In the genomic region with DNA sequence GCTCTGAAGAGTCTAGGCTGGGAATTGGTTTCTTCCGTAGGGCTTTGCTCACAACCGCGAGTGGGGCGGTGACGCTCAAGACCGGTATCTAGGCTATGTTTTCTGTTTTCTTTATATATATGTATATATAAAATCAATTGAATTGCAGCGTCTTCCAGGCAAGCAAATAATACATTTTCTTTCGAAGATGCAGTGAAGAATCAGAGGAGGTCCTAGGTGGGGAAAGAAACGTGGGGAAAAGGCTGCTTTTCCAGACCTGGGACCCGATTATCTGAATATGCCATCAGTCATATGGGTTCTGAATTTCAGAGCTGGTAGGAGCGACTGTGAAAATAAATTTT, we compare ENCODE assay signal across 8 cellular contexts. TPM values are rescaled to one million over a fixed set of nuclear protein-coding genes. Genes with fewer than 3 reads are reported as not detected.
DNase-seq lines count a peak whose midpoint lies in the region; ATAC-seq, FAIRE-seq and TF ChIP-seq lines count a peak whose summit lies in the region.

No MANE protein-coding gene starts in this region.

- dilution Hi-C loops in endothelial cell of umbilical vein (cut with MboI; ENCODE audit: extremely low pct_ligation_motif_present, low sequenced_read_pairs): no loop called here

- no peaks in the 10 kb centered on the region for H3K27me3 ChIP-seq in BLaER1
- no peaks in the 10 kb centered on the region for H3K27me3 ChIP-seq in MM.1S (replicated peaks; ENCODE audit: insufficient read depth, low read length)
- peaks cover 6 to 21% of the 10 kb centered on the region in 2 experiments for H3K27me3 ChIP-seq in endothelial cell of umbilical vein (ENCODE audit: control insufficient read depth in 2 of 2, insufficient read depth in 2 of 2, low read length in 2 of 2)
- H3K27me3 ChIP-seq in neuron (ENCODE audit: insufficient read depth, low read length): no peaks in the 10 kb centered on the region

- POLR2A ChIA-PET in endothelial cell of umbilical vein (lab: Charles Lee): interaction anchor here (0.9 kb wide), 1 partner anchor 12 kb away, joined by 4 read pairs; no protein-coding TSS in a partner anchor

- intact Hi-C loops in endothelial cell of umbilical vein (cut with micrococcal nuclease): loop anchor here (1.0 to 5.0 kb wide), 3 partner anchors 8 to 41 kb away; no protein-coding TSS in a partner anchor

- no peaks in the 10 kb centered on the region for H3K9me1 ChIP-seq in endothelial cell of umbilical vein (replicated peaks; ENCODE audit: control insufficient read depth, extremely low read depth, insufficient read depth, low read length)

- CTCF ChIA-PET in endothelial cell of umbilical vein (lab: Charles Lee): interaction anchor here (1.1 to 4.4 kb wide), 9 partner anchors 9 to 197 kb away, joined by 4 to 33 read pairs (median 7); no protein-coding TSS in a partner anchor

- no peaks in the 10 kb centered on the region for H4K20me1 ChIP-seq in BLaER1
- H4K20me1 ChIP-seq in MM.1S (ENCODE audit: insufficient read depth, low read length): no peaks in the 10 kb centered on the region
- no peaks in the 10 kb centered on the region for H4K20me1 ChIP-seq in endothelial cell of umbilical vein (replicated peaks; ENCODE audit: control insufficient read depth, extremely low read depth, insufficient read depth, low read length)

- no peaks in the 10 kb centered on the region for H3K9me3 ChIP-seq in BLaER1
- no peaks in the 10 kb centered on the region for H3K9me3 ChIP-seq in MM.1S (replicated peaks; ENCODE audit: insufficient read depth, low read length)
- H3K9me3 ChIP-seq in endothelial cell of umbilical vein (replicated peaks; ENCODE audit: control insufficient read depth, insufficient read depth, low read length): no peaks in the 10 kb centered on the region
- no peaks in the 10 kb centered on the region for H3K9me3 ChIP-seq in neuron (ENCODE audit: low read length)

- H3K4me1 ChIP-seq in BLaER1 (peaks cover 18% of the 10 kb centered on the region), MM.1S (ENCODE audit: low read length) (peaks cover 13% of the 10 kb centered on the region), endothelial cell of umbilical vein (ENCODE audit: control insufficient read depth, extremely low read depth, insufficient read depth, low read length) (peaks cover 10% of the 10 kb centered on the region), neuron (ENCODE audit: insufficient read depth, low read length) (peaks cover 18% of the 10 kb centered on the region)

- H3K9ac ChIP-seq in BLaER1 (no peak overlapping the region), MM.1S (ENCODE audit: low read length) (peak overlapping the region; percentile 65; the same call in 1 of the 2 replicates), endothelial cell of umbilical vein (replicated peaks; ENCODE audit: extremely low read depth, insufficient read depth, low read length) (peak overlapping the region; percentile 32)

- peaks cover 19% of the 10 kb centered on the region for H3K79me2 ChIP-seq in MM.1S (ENCODE audit: low read length)
- H3K79me2 ChIP-seq in endothelial cell of umbilical vein (ENCODE audit: control insufficient read depth, insufficient read depth, low read length): no peaks in the 10 kb centered on the region

- no peaks in the 10 kb centered on the region for H3K36me3 ChIP-seq in BLaER1
- no peaks in the 10 kb centered on the region for H3K36me3 ChIP-seq in MM.1S (replicated peaks; ENCODE audit: insufficient read depth, low read length)
- H3K36me3 ChIP-seq in endothelial cell of umbilical vein (ENCODE audit: control insufficient read depth in 2 of 2, extremely low read depth in 1 of 2, insufficient read depth in 2 of 2, low read length in 2 of 2): no peaks in the 10 kb centered on the region
- no peaks in the 10 kb centered on the region for H3K36me3 ChIP-seq in neuron (ENCODE audit: insufficient read depth, low read length)

- BruUV-seq in endothelial cell of umbilical vein (replicated peaks; lab: Mats Ljungman, UMichigan): no TSS peak

- TF ChIP-seq CTCF in MM.1S (IDR thresholded peaks at IDR 0.05; ENCODE audit: low read length) (no peak), endothelial cell of umbilical vein (IDR thresholded peaks at IDR 0.05; ENCODE audit: extremely low read depth in 1 of 2, insufficient read depth in 1 of 2, low read depth in 1 of 2, low read length in 2 of 2) (no peak)

- no peak for TF ChIP-seq POLR2A in endothelial cell of umbilical vein (IDR thresholded peaks at IDR 0.05; ENCODE audit: low read depth, low read length)

- FAIRE-seq in endothelial cell of umbilical vein (lab: Jason Lieb, UNC): peak; percentile 48

- H3K9me2 ChIP-seq in MM.1S (replicated peaks; ENCODE audit: insufficient read depth, low read length): no peaks in the 10 kb centered on the region

- H3F3A ChIP-seq in MM.1S (ENCODE audit: insufficient read depth, low read length): peaks cover 18% of the 10 kb centered on the region

- no peak for ATAC-seq in GM19463 (IDR thresholded peaks at IDR 0.05; ENCODE audit: unreplicated experiment)

- H3K27ac ChIP-seq in BLaER1 (no peak overlapping the region), MM.1S (ENCODE audit: low read length) (peak overlapping the region; percentile 93; the same call in 1 of the 2 replicates), endothelial cell of umbilical vein (ENCODE audit: insufficient read depth, low read depth, low read length) (no peak overlapping the region)

- DNase-seq in MM.1S (peak; percentile 20), endothelial cell of umbilical vein (ENCODE audit: low read depth, low spot score) (no peak), NCI-H2029 treated with DMSO at 0.1 percent for 48 hours (lab: John Stamatoyannopoulos, UW) (no peak), GDM1 (lab: John Stamatoyannopoulos, UW) (no peak)
- no peak for DNase-seq in activated CD4-positive, alpha-beta T cell treated with anti-CD3 and anti-CD28 coated beads for 1 hour

- H3K4me3 ChIP-seq in BLaER1 (peak overlapping the region; percentile 72), MM.1S (ENCODE audit: low read length) (peak overlapping the region; percentile 81), endothelial cell of umbilical vein (replicated peaks in 1 of 3; ENCODE audit: insufficient read depth in 1 of 3, low read depth in 1 of 3, low read length in 3 of 3) (peak overlapping the region; percentile 48 to 67 (median 58)), neuron (ENCODE audit: low read length) (peak overlapping the region; percentile 63)

- peak overlapping the region; percentile 99 for H3K4me2 ChIP-seq in BLaER1
- peak overlapping the region; percentile 84 for H3K4me2 ChIP-seq in MM.1S (ENCODE audit: low read depth, low read length)
- peak overlapping the region; percentile 77 for H3K4me2 ChIP-seq in endothelial cell of umbilical vein (ENCODE audit: insufficient read depth, low read length)

- peak overlapping the region; percentile 89 for H2AFZ ChIP-seq in MM.1S (ENCODE audit: low read length)
- H2AFZ ChIP-seq in endothelial cell of umbilical vein (ENCODE audit: low read depth, low read length): peak overlapping the region; percentile 74
- H2AFZ ChIP-seq in neuron (ENCODE audit: low read depth, low read length): peak overlapping the region; percentile 78

TF ChIP-seq in endothelial cell of umbilical vein, 7 proteins besides CTCF, POLR2A, EP300 and RAD21:
- TF ChIP-seq GATA2 (IDR thresholded peaks at IDR 0.05; ENCODE audit: insufficient read depth, insufficient read length, low read depth, low read length): no peak
- TF ChIP-seq EZH2 (IDR thresholded peaks at IDR 0.05; ENCODE audit: borderline replicate concordance, low read depth, low read length, severe bottlenecking): no peak
- TF ChIP-seq JUN (IDR thresholded peaks at IDR 0.05; ENCODE audit: borderline replicate concordance, insufficient read depth, insufficient read length, low read depth): no peak
- TF ChIP-seq FOS (IDR thresholded peaks at IDR 0.05; ENCODE audit: borderline replicate concordance, insufficient read depth, low read length): no peak
- TF ChIP-seq POLR2AphosphoS5 (IDR thresholded peaks at IDR 0.05; ENCODE audit: insufficient read depth, low read depth, low read length): no peak
- TF ChIP-seq, protein P1, sequence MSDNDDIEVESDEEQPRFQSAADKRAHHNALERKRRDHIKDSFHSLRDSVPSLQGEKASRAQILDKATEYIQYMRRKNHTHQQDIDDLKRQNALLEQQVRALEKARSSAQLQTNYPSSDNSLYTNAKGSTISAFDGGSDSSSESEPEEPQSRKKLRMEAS (IDR thresholded peaks at IDR 0.05; ENCODE audit: insufficient read depth, insufficient read length): no peak
- no peak for TF ChIP-seq MYC (IDR thresholded peaks at IDR 0.05; ENCODE audit: low read depth, low read length)

RNA-seq across cellular contexts. Expression of a gene that starts 0.7 kb away (rescaled TPM):
- 1.6 and 1.8 TPM in 2 replicates for total RNA-seq in endothelial cell of umbilical vein
- polyA plus RNA-seq in endothelial cell of umbilical vein: 0.62 and 0.88 TPM in 2 replicates
- polyA plus RNA-seq in endothelial cell of umbilical vein (2011; cell fraction: cytosol; rRNA removed): 0.30 and 0.34 TPM in 2 replicates
- polyA plus RNA-seq in endothelial cell of umbilical vein (2011; cell fraction: nucleus; rRNA removed): 1.9 and 2.2 TPM in 2 replicates
- 0.15 and 0.70 TPM in 2 replicates for polyA plus RNA-seq in endothelial cell of umbilical vein (2012)
- 5.7 and 7.9 TPM in 2 replicates for polyA minus RNA-seq in endothelial cell of umbilical vein
- not detected for polyA minus RNA-seq in endothelial cell of umbilical vein (2011; cell fraction: cytosol; rRNA and poly(A)+ RNA removed)
- polyA minus RNA-seq in endothelial cell of umbilical vein (2011; cell fraction: nucleus; rRNA and poly(A)+ RNA removed): 6.9 and 11.7 TPM in 2 replicates
